1 cellular context compared by ENCODE assay signal in the genomic region with DNA sequence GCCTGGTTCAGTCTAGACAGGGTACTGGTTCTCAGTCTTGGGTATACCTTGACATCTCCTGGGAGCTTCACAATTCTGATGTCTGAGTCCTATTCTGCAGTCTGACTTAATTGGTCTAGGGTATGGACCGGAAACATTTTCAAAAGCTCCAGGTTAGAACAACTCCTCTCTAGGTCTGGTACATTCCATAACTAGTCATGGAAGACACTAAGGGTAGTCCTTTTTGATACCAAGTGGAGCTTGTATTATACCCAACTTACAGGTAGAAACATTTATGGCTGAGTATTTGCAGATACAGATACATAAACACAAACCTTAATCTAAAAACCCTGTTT.
TF ChIP-seq lines count a peak whose summit lies in the region.

No MANE protein-coding gene starts in this region.

TF ChIP-seq in GM23338, 12 proteins besides CTCF, POLR2A, EP300 and RAD21 (continued from another document):
- TF ChIP-seq, protein P1, sequence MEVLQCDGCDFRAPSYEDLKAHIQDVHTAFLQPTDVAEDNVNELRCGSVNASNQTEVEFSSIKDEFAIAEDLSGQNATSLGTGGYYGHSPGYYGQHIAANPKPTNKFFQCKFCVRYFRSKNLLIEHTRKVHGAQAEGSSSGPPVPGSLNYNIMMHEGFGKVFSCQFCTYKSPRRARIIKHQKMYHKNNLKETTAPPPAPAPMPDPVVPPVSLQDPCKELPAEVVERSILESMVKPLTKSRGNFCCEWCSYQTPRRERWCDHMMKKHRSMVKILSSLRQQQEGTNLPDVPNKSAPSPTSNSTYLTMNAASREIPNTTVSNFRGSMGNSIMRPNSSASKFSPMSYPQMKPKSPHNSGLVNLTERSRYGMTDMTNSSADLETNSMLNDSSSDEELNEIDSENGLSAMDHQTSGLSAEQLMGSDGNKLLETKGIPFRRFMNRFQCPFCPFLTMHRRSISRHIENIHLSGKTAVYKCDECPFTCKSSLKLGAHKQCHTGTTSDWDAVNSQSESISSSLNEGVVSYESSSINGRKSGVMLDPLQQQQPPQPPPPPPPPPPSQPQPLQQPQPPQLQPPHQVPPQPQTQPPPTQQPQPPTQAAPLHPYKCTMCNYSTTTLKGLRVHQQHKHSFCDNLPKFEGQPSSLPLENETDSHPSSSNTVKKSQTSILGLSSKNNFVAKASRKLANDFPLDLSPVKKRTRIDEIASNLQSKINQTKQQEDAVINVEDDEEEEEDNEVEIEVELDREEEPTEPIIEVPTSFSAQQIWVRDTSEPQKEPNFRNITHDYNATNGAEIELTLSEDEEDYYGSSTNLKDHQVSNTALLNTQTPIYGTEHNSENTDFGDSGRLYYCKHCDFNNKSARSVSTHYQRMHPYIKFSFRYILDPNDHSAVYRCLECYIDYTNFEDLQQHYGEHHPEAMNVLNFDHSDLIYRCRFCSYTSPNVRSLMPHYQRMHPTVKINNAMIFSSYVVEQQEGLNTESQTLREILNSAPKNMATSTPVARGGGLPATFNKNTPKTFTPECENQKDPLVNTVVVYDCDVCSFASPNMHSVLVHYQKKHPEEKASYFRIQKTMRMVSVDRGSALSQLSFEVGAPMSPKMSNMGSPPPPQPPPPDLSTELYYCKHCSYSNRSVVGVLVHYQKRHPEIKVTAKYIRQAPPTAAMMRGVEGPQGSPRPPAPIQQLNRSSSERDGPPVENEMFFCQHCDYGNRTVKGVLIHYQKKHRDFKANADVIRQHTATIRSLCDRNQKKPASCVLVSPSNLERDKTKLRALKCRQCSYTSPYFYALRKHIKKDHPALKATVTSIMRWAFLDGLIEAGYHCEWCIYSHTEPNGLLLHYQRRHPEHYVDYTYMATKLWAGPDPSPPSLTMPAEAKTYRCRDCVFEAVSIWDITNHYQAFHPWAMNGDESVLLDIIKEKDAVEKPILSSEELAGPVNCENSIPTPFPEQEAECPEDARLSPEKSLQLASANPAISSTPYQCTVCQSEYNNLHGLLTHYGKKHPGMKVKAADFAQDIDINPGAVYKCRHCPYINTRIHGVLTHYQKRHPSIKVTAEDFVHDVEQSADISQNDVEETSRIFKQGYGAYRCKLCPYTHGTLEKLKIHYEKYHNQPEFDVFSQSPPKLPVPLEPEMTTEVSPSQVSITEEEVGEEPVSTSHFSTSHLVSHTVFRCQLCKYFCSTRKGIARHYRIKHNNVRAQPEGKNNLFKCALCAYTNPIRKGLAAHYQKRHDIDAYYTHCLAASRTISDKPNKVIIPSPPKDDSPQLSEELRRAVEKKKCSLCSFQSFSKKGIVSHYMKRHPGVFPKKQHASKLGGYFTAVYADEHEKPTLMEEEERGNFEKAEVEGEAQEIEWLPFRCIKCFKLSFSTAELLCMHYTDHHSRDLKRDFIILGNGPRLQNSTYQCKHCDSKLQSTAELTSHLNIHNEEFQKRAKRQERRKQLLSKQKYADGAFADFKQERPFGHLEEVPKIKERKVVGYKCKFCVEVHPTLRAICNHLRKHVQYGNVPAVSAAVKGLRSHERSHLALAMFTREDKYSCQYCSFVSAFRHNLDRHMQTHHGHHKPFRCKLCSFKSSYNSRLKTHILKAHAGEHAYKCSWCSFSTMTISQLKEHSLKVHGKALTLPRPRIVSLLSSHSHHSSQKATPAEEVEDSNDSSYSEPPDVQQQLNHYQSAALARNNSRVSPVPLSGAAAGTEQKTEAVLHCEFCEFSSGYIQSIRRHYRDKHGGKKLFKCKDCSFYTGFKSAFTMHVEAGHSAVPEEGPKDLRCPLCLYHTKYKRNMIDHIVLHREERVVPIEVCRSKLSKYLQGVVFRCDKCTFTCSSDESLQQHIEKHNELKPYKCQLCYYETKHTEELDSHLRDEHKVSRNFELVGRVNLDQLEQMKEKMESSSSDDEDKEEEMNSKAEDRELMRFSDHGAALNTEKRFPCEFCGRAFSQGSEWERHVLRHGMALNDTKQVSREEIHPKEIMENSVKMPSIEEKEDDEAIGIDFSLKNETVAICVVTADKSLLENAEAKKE (CRISPR knock-in tag; IDR thresholded peaks at IDR 0.05) = no peak
- TF ChIP-seq, protein P2, sequence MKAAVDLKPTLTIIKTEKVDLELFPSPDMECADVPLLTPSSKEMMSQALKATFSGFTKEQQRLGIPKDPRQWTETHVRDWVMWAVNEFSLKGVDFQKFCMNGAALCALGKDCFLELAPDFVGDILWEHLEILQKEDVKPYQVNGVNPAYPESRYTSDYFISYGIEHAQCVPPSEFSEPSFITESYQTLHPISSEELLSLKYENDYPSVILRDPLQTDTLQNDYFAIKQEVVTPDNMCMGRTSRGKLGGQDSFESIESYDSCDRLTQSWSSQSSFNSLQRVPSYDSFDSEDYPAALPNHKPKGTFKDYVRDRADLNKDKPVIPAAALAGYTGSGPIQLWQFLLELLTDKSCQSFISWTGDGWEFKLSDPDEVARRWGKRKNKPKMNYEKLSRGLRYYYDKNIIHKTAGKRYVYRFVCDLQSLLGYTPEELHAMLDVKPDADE (IDR thresholded peaks at IDR 0.05) = no peak
- TF ChIP-seq POLR2AphosphoS5 (IDR thresholded peaks at IDR 0.05; ENCODE audit: low read depth) = no peak; the same call in 1 of the 2 replicates
- TF ChIP-seq, protein P3, sequence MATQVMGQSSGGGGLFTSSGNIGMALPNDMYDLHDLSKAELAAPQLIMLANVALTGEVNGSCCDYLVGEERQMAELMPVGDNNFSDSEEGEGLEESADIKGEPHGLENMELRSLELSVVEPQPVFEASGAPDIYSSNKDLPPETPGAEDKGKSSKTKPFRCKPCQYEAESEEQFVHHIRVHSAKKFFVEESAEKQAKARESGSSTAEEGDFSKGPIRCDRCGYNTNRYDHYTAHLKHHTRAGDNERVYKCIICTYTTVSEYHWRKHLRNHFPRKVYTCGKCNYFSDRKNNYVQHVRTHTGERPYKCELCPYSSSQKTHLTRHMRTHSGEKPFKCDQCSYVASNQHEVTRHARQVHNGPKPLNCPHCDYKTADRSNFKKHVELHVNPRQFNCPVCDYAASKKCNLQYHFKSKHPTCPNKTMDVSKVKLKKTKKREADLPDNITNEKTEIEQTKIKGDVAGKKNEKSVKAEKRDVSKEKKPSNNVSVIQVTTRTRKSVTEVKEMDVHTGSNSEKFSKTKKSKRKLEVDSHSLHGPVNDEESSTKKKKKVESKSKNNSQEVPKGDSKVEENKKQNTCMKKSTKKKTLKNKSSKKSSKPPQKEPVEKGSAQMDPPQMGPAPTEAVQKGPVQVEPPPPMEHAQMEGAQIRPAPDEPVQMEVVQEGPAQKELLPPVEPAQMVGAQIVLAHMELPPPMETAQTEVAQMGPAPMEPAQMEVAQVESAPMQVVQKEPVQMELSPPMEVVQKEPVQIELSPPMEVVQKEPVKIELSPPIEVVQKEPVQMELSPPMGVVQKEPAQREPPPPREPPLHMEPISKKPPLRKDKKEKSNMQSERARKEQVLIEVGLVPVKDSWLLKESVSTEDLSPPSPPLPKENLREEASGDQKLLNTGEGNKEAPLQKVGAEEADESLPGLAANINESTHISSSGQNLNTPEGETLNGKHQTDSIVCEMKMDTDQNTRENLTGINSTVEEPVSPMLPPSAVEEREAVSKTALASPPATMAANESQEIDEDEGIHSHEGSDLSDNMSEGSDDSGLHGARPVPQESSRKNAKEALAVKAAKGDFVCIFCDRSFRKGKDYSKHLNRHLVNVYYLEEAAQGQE (IDR thresholded peaks at IDR 0.05; ENCODE audit: unreplicated experiment) = no peak
- TF ChIP-seq EZH2 (IDR thresholded peaks at IDR 0.05; ENCODE audit: low read depth, unreplicated experiment) = no peak
